ENCODE assay signal across 10 cellular contexts in the genomic region with DNA sequence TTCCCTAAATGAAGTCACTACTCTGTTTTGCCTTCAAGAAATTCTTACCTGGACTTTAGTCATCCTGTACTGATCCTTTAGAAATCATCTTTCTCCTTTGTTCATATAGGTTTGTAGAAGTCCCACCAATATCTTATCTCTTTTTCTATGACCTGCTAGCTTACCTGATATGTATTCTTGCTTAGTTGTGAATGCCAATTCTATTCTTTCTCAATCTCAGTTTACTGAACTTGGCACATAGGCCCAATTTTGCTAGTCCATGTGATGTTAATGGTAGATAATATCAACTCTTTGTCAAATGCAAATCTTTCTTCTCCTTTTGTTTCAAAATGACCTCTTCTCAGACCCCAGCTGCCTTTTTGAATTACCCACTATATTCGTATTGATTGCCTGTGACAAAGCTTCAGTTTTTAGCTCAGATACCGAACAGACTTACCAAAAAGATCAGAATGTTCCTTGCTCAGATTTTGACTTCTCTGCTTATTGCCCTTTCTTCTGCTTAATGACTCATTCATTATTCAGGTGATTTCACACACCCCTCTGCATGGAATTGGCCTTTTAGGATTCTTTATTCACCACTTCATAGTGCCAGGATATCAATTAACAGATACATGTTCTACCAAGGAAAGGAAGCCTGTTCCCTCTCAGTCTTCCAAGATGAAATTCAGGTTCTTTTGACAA. TPM values are rescaled to one million over a fixed set of nuclear protein-coding genes. Genes with fewer than 3 reads are reported as not detected.
DNase-seq lines count a peak whose midpoint lies in the region; ATAC-seq and TF ChIP-seq lines count a peak whose summit lies in the region.
"Had no signal": no experiment of that assay in that cellular context is flagged by ENCODE, and none has a peak within 500 bp of the region (broad histone marks: within the 10 kb centered on the region; RNA-seq: fewer than 3 reads in every experiment).

No MANE protein-coding gene starts in this region.

- peaks cover 18% of the 10 kb centered on the region for H3K79me1 ChIP-seq in mesenchymal stem cell (replicated peaks; ENCODE audit: low read length, poor library complexity, severe bottlenecking)

- no peak overlapping the region for H3K4ac ChIP-seq in mesenchymal stem cell (ENCODE audit: low read depth in 1 of 2, low read length in 2 of 2)

- no peak for TF ChIP-seq EP300 in upper lobe of left lung (IDR thresholded peaks at IDR 0.05)

- H3K14ac ChIP-seq in mesenchymal stem cell (ENCODE audit: low read length in 2 of 2): no peak overlapping the region

- H3K27ac Mint-ChIP-seq in activated naive CD8-positive, alpha-beta T cell: peak overlapping the region; percentile 37
- no peak overlapping the region for H3K27ac Mint-ChIP-seq in activated naive CD8-positive, alpha-beta T cell treated with anti-CD3 and anti-CD28 coated beads for 36 hours

- H3K36me3 Mint-ChIP-seq in activated naive CD8-positive, alpha-beta T cell: peaks cover 8% of the 10 kb centered on the region
- peaks cover 8% of the 10 kb centered on the region for H3K36me3 Mint-ChIP-seq in activated naive CD8-positive, alpha-beta T cell treated with anti-CD3 and anti-CD28 coated beads for 36 hours

- H3K9me3 Mint-ChIP-seq in activated naive CD8-positive, alpha-beta T cell (ENCODE audit: low read depth): no peaks in the 10 kb centered on the region
- no peaks in the 10 kb centered on the region for H3K9me3 Mint-ChIP-seq in activated naive CD8-positive, alpha-beta T cell treated with anti-CD3 and anti-CD28 coated beads for 36 hours

- no peak overlapping the region for H2BK15ac ChIP-seq in mesenchymal stem cell (ENCODE audit: low read depth, poor library complexity, severe bottlenecking)

- H3K4me3 Mint-ChIP-seq in activated naive CD8-positive, alpha-beta T cell: no peak overlapping the region
- no peak overlapping the region for H3K4me3 Mint-ChIP-seq in activated naive CD8-positive, alpha-beta T cell treated with anti-CD3 and anti-CD28 coated beads for 36 hours

- H2AFZ ChIP-seq in mesenchymal stem cell (ENCODE audit: low read depth, low read length): no peak overlapping the region

- TF ChIP-seq POLR2A in upper lobe of left lung (IDR thresholded peaks at IDR 0.05): no peak

- H2BK5ac ChIP-seq in mesenchymal stem cell (ENCODE audit: low read depth, low read length, poor library complexity, severe bottlenecking): no peak overlapping the region

- H4K8ac ChIP-seq in mesenchymal stem cell (ENCODE audit: low read length): no peak overlapping the region

- H3K27ac ChIP-seq in caudate nucleus (ENCODE audit: low read depth, low read length) (peak overlapping the region; percentile 34), mesenchymal stem cell (ENCODE audit: low read length, poor library complexity, severe bottlenecking) (peak overlapping the region; percentile 86), upper lobe of left lung (peak overlapping the region; percentile 65 to 74 (median 69))

- H3K18ac ChIP-seq in mesenchymal stem cell (ENCODE audit: low read depth in 1 of 2, low read length in 2 of 2): no peak overlapping the region

- H3K4me3 ChIP-seq in mesenchymal stem cell (ENCODE audit: insufficient read depth in 1 of 2, low read depth in 1 of 2, low read length in 2 of 2) (no peak overlapping the region), upper lobe of left lung (no peak overlapping the region)
- H3K4me3 ChIP-seq: mucosa of descending colon had no signal

- H3K9ac ChIP-seq in mesenchymal stem cell (ENCODE audit: low read length): peak overlapping the region; percentile 13

- no peak overlapping the region for H3K23ac ChIP-seq in mesenchymal stem cell (ENCODE audit: low read length in 2 of 2)

- no peaks in the 10 kb centered on the region for H3K27me3 Mint-ChIP-seq in activated naive CD8-positive, alpha-beta T cell
- H3K27me3 Mint-ChIP-seq in activated naive CD8-positive, alpha-beta T cell treated with anti-CD3 and anti-CD28 coated beads for 36 hours: no peaks in the 10 kb centered on the region

- peaks cover 10% of the 10 kb centered on the region for H3K4me1 Mint-ChIP-seq in activated naive CD8-positive, alpha-beta T cell (ENCODE audit: low read depth)
- peaks cover 16% of the 10 kb centered on the region for H3K4me1 Mint-ChIP-seq in activated naive CD8-positive, alpha-beta T cell treated with anti-CD3 and anti-CD28 coated beads for 36 hours

- peak in 1 of 2 donors; percentile 29 for ATAC-seq in upper lobe of left lung (ENCODE audit: low FRiP score in 2 of 2)
- ATAC-seq: mucosa of descending colon had no signal

- TF ChIP-seq CTCF in upper lobe of left lung (IDR thresholded peaks at IDR 0.05): no peak

- DNase-seq in activated naive CD8-positive, alpha-beta T cell treated with anti-CD3 and anti-CD28 coated beads for 36 hours: no peak
- DNase-seq in caudate nucleus (lab: John Stamatoyannopoulos, UW) (no peak), mesenchymal stem cell (no peak), upper lobe of left lung (no peak), D341Med (ENCODE audit: low spot score) (no peak), NOMO-1 treated with dmso at 0.1 percent for 144 hours (lab: John Stamatoyannopoulos, UW; ENCODE audit: unreplicated experiment) (no peak)
- no peak for DNase-seq in activated CD8-positive, alpha-beta memory T cell treated with anti-CD3 and anti-CD28 coated beads, Interleukin-2, amount 50 U/mL, for 48 hours
- DNase-seq: mucosa of descending colon, NCI-H2227 treated with DMSO at 0.1 percent for 48 hours had no signal

- H3K36me3 ChIP-seq in mesenchymal stem cell (ENCODE audit: control insufficient read depth in 1 of 2, insufficient read depth in 2 of 2, low read depth in 1 of 2, low read length in 2 of 2) (peaks cover 17 to 63% of the 10 kb centered on the region in 2 experiments), upper lobe of left lung (peaks cover 20 to 68% (median 30%) of the 10 kb centered on the region in 4 donors)

- no peak overlapping the region for H2BK12ac ChIP-seq in mesenchymal stem cell (ENCODE audit: low read length in 2 of 2)

- no peak overlapping the region for H2AK5ac ChIP-seq in mesenchymal stem cell (ENCODE audit: low read length, severe bottlenecking)

- H4K91ac ChIP-seq in mesenchymal stem cell (ENCODE audit: low read length): no peak overlapping the region

- peaks cover 1% of the 10 kb centered on the region for H3K4me1 ChIP-seq in mesenchymal stem cell (ENCODE audit: control insufficient read depth, insufficient read depth, low read depth, low read length)
- peaks cover 6 to 25% (median 17%) of the 10 kb centered on the region in 4 donors for H3K4me1 ChIP-seq in upper lobe of left lung

- 67% methylated on average over 2 of the region's 2 CpGs for WGBS in mesenchymal stem cell
- 59 to 64% methylated on average over 2 of the region's 2 CpGs for WGBS in upper lobe of left lung, 2 donors

- no peak overlapping the region for H3K4me2 ChIP-seq in mesenchymal stem cell (ENCODE audit: low read length, poor library complexity, severe bottlenecking)

- no peaks in the 10 kb centered on the region for H3K9me3 ChIP-seq in mesenchymal stem cell (ENCODE audit: control insufficient read depth, low read length)
- no peaks in the 10 kb centered on the region for H3K9me3 ChIP-seq in upper lobe of left lung
- H3K9me3 ChIP-seq: mucosa of descending colon had no signal

- H2BK120ac ChIP-seq in mesenchymal stem cell (ENCODE audit: low read depth, low read length): no peak overlapping the region

- H3K27me3 ChIP-seq in mesenchymal stem cell (ENCODE audit: control insufficient read depth in 1 of 2, insufficient read depth in 1 of 2, low read length in 2 of 2): no peaks in the 10 kb centered on the region
- H3K27me3 ChIP-seq in upper lobe of left lung: no peaks in the 10 kb centered on the region

RNA-seq across cellular contexts. Expression of a gene that starts 20.6 kb away (rescaled TPM):
- total RNA-seq in activated naive CD8-positive, alpha-beta T cell treated with anti-CD3 and anti-CD28 coated beads for 36 hours: 10 to 100 TPM; 69.2 to 69.4 TPM
- 30.8 TPM for polyA plus RNA-seq in mesenchymal stem cell (2013, experiment 1 of 2)
- 34.0 TPM for polyA plus RNA-seq in mesenchymal stem cell (2013, experiment 2 of 2)
- 10 to 100 TPM; 22.8 to 46.7 (median 35.7) TPM for total RNA-seq in upper lobe of left lung

RNA-seq across cellular contexts. Expression of a gene that starts 39.2 kb away (rescaled TPM):
- not detected for total RNA-seq in activated naive CD8-positive, alpha-beta T cell treated with anti-CD3 and anti-CD28 coated beads for 36 hours
- 32.9 TPM for polyA plus RNA-seq in mesenchymal stem cell (2013, experiment 1 of 2)
- polyA plus RNA-seq in mesenchymal stem cell (2013, experiment 2 of 2): 33.3 TPM
- 10 to 100 TPM in 5 of 6 donors, 1 to 10 TPM in 1; 4.6 to 20.9 (median 11.8) TPM for total RNA-seq in upper lobe of left lung

Comparison
In these comparisons a context has a peak if more than half of its experiments do, and no peak if none do; other contexts are left out.
1. H3K27ac ChIP-seq: peak in every context shown above with its lines; median percentile 86 in mesenchymal stem cell; 69 in upper lobe of left lung; 34 in caudate nucleus.
2. RNA of a gene that starts 39.2 kb away (total RNA-seq): 4.6 to 20.9 TPM in upper lobe of left lung; not detected in activated naive CD8-positive, alpha-beta T cell treated with anti-CD3 and anti-CD28 coated beads for 36 hours; every median in the first group is over 4 times any median in the second.